ENCODE assay signal across 28 cellular contexts in genomic region chr4:74547042-74547441, GRCh38.
"Had no signal": no experiment of that assay in that cellular context is flagged by ENCODE, and none has a peak within 500 bp of the region (broad histone marks: within the 10 kb centered on the region; RNA-seq: fewer than 3 reads in every experiment).

No MANE protein-coding gene starts in this region.

- H3K27me3 Mint-ChIP-seq: activated CD4-positive, alpha-beta T cell treated with anti-CD3 and anti-CD28 coated beads for 36 hours had no signal

- H3K9me3 Mint-ChIP-seq: activated naive CD8-positive, alpha-beta T cell treated with anti-CD3 and anti-CD28 coated beads for 36 hours; natural killer cell; neural progenitor cell had no signal

- H3K4me3 ChIP-seq: adrenal gland, body of pancreas, lower lobe of right lung, neural progenitor cell, psoas muscle, spleen, tibial nerve had no signal

- H3K4me3 Mint-ChIP-seq: activated CD4-positive, alpha-beta T cell treated with anti-CD3 and anti-CD28 coated beads for 36 hours; activated CD8-positive, alpha-beta memory T cell treated with anti-CD3 and anti-CD28 coated beads, Interleukin-2, amount 10 ng/mL, durations not matched to agents 7 days and 5 days; activated CD8-positive, alpha-beta T cell treated with anti-CD3 and anti-CD28 coated beads, Interleukin-2, amount 10 ng/mL, durations not matched to agents 7 days and 5 days; activated naive CD8-positive, alpha-beta T cell treated with anti-CD3 and anti-CD28 coated beads for 36 hours; natural killer cell; neural progenitor cell had no signal

- DNase-seq: activated CD4-positive, alpha-beta T cell treated with anti-CD3 and anti-CD28 coated beads for 36 hours; activated CD4-positive, CD25-positive, alpha-beta regulatory T cell; activated CD8-positive, alpha-beta memory T cell treated with anti-CD3 and anti-CD28 coated beads, Interleukin-2, amount 10 ng/mL, durations not matched to agents 7 days and 5 days; activated CD8-positive, alpha-beta T cell treated with anti-CD3 and anti-CD28 coated beads, Interleukin-2, amount 10 ng/mL, durations not matched to agents 7 days and 5 days; activated effector memory CD4-positive, alpha-beta T cell treated with Interleukin-2 at 50 U/mL for 16 hours; activated naive CD4-positive, alpha-beta T cell treated with Interleukin-2 at 50 U/mL for 16 hours; activated naive CD8-positive, alpha-beta T cell treated with anti-CD3 and anti-CD28 coated beads for 36 hours; activated T-cell treated with anti-CD3 and anti-CD28 coated beads, Interleukin-2, amount 50 U/mL, for 48 hours; adrenal gland; aorta; body of pancreas; cortex of kidney; foreskin fibroblast; head of caudate nucleus; hippocampal formation; kidney; lower lobe of right lung; mesendoderm; natural killer cell; occipital lobe; psoas muscle; right cardiac atrium; spleen; stimulated activated naive CD4-positive, alpha-beta T cell treated with Interleukin-2 at 50 U/mL for 16 hours had no signal

- H3K27ac ChIP-seq: adrenal gland, body of pancreas, lower lobe of right lung, neural progenitor cell, parathyroid adenoma, psoas muscle, spleen, tibial nerve had no signal

- H3K27me3 ChIP-seq: adrenal gland, body of pancreas, neural progenitor cell, spleen, tibial nerve had no signal

- H3K4me1 Mint-ChIP-seq: natural killer cell, neural progenitor cell had no signal

- H3K9me3 ChIP-seq: adrenal gland, body of pancreas, lower lobe of right lung, psoas muscle, spleen, tibial nerve had no signal

- H3K4me1 ChIP-seq: neural progenitor cell, parathyroid adenoma, psoas muscle had no signal

- H3K36me3 Mint-ChIP-seq: activated CD8-positive, alpha-beta memory T cell treated with anti-CD3 and anti-CD28 coated beads, Interleukin-2, amount 10 ng/mL, durations not matched to agents 7 days and 5 days; activated naive CD8-positive, alpha-beta T cell treated with anti-CD3 and anti-CD28 coated beads for 36 hours; natural killer cell; neural progenitor cell had no signal

- H3K27ac Mint-ChIP-seq: activated CD4-positive, alpha-beta T cell treated with anti-CD3 and anti-CD28 coated beads for 36 hours; activated CD8-positive, alpha-beta memory T cell treated with anti-CD3 and anti-CD28 coated beads, Interleukin-2, amount 10 ng/mL, durations not matched to agents 7 days and 5 days; activated CD8-positive, alpha-beta T cell treated with anti-CD3 and anti-CD28 coated beads, Interleukin-2, amount 10 ng/mL, durations not matched to agents 7 days and 5 days; activated naive CD8-positive, alpha-beta T cell treated with anti-CD3 and anti-CD28 coated beads for 36 hours; natural killer cell; neural progenitor cell had no signal

- ATAC-seq: activated CD4-positive, alpha-beta T cell treated with anti-CD3 and anti-CD28 coated beads for 36 hours; activated CD8-positive, alpha-beta memory T cell treated with anti-CD3 and anti-CD28 coated beads, Interleukin-2, amount 10 ng/mL, durations not matched to agents 7 days and 5 days; activated CD8-positive, alpha-beta T cell treated with anti-CD3 and anti-CD28 coated beads, Interleukin-2, amount 10 ng/mL, durations not matched to agents 7 days and 5 days; body of pancreas; left lobe of liver; lower lobe of right lung; natural killer cell; psoas muscle; right cardiac atrium had no signal

- H3K36me3 ChIP-seq: adrenal gland, lower lobe of right lung, neural progenitor cell, spleen, tibial nerve had no signal

- FAIRE-seq: kidney had no signal
